1 cellular context compared by ENCODE assay signal in genomic region chr7:151628846-151629604, GRCh38.
TF ChIP-seq lines count a peak whose summit lies in the region.

No MANE protein-coding gene starts in this region.

TF ChIP-seq in H1, 55 proteins besides CTCF, POLR2A, EP300 and RAD21:
- TF ChIP-seq POU5F1 (IDR thresholded peaks at IDR 0.05; ENCODE audit: low read depth, low read length), result peak; percentile 73; the same call in 1 of the 2 replicates
- TF ChIP-seq YY1 (IDR thresholded peaks at IDR 0.05; ENCODE audit: low read depth, low read length), result no peak
- TF ChIP-seq TCF12 (IDR thresholded peaks at IDR 0.05; ENCODE audit: low read depth, low read length), result 0 out of 2 replicates have a peak, but pooled peaks have one; percentile 8
- TF ChIP-seq, protein P1, sequence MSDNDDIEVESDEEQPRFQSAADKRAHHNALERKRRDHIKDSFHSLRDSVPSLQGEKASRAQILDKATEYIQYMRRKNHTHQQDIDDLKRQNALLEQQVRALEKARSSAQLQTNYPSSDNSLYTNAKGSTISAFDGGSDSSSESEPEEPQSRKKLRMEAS (IDR thresholded peaks at IDR 0.05), result no peak
- no peak for TF ChIP-seq TAF7 (optimal IDR thresholded peaks at IDR 0.05; ENCODE audit: borderline replicate concordance, low read depth, low read length)
- TF ChIP-seq KDM1A (IDR thresholded peaks at IDR 0.05; ENCODE audit: borderline replicate concordance, low read length), result no peak
